ENCODE assay signal across 8 cellular contexts in genomic region chr9:35829084-35829763, GRCh38. TPM values are rescaled to one million over a fixed set of nuclear protein-coding genes. Genes with fewer than 3 reads are reported as not detected.
DNase-seq lines count a peak whose midpoint lies in the region; ATAC-seq, FAIRE-seq and TF ChIP-seq lines count a peak whose summit lies in the region.

A gene with protein sequence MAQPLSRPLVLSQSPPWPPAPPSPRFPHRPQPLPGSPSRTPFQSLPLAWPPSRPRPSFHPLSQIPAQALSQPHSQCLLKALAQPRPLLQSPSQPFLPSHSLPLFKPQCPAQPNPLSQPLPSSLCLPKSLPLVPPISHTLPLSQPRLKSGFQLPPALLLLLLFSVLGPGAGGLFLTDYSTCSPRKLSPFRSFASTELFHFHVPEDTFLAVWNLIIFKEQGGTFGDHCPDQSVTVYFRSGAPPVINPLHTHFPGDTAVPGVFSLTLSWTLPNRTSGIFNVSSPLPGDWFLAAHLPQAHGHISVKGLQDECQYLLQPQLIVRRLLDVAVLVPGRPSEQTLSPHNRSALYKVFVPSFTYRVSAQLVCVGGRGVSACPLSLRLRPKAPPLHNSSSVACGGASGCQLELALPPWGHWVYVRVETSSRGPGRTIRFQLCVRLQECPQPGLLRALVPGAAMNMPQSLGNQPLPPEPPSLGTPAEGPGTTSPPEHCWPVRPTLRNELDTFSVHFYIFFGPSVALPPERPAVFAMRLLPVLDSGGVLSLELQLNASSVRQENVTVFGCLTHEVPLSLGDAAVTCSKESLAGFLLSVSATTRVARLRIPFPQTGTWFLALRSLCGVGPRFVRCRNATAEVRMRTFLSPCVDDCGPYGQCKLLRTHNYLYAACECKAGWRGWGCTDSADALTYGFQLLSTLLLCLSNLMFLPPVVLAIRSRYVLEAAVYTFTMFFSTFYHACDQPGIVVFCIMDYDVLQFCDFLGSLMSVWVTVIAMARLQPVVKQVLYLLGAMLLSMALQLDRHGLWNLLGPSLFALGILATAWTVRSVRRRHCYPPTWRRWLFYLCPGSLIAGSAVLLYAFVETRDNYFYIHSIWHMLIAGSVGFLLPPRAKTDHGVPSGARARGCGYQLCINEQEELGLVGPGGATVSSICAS (plus strand): TSS chr9:35829228. CDS start chr9:35829448, 220 bp downstream.

- H3K27me3 ChIP-seq in RWPE2 (ENCODE audit: insufficient read depth, poor library complexity, severe bottlenecking), result no peaks in the 10 kb centered on the region

- H3K36me3 ChIP-seq in RWPE2 (ENCODE audit: low read depth), result no peaks in the 10 kb centered on the region

- no peaks in the 10 kb centered on the region for H3K36me3 Mint-ChIP-seq in neural crest cell (ENCODE audit: low read depth)

- H3K4me3 ChIP-seq in RWPE2 (ENCODE audit: severe bottlenecking) (peak within 1 kb of the TSS; percentile 67), foreskin fibroblast (ENCODE audit: low read depth in 1 of 2, low read length in 2 of 2) (peak within 1 kb of the TSS; percentile 64 to 71)

- peak within 1 kb of the TSS; percentile 23 for H3K27ac ChIP-seq in RWPE2 (ENCODE audit: poor library complexity, severe bottlenecking)

- H3K4me3 Mint-ChIP-seq in neural crest cell, result peak within 1 kb of the TSS; percentile 89
- H3K4me3 Mint-ChIP-seq in stimulated activated naive CD8-positive, alpha-beta T cell treated with anti-CD3 and anti-CD28 coated beads, Interleukin-15, amount 100 ng/mL, for 72 hours, result peak within 1 kb of the TSS; percentile 92 to 94

- ATAC-seq in RWPE2 (ENCODE audit: low read depth), result peak; percentile 89
- peak; percentile 91 for ATAC-seq in stimulated activated naive CD8-positive, alpha-beta T cell treated with anti-CD3 and anti-CD28 coated beads, Interleukin-15, amount 100 ng/mL, for 72 hours

- no peak for TF ChIP-seq POLR2A in H54 (IDR thresholded peaks at IDR 0.05; ENCODE audit: low read depth, low read length)

- no peaks in the 10 kb centered on the region for H3K9me3 Mint-ChIP-seq in neural crest cell
- no peaks in the 10 kb centered on the region for H3K9me3 Mint-ChIP-seq in stimulated activated naive CD8-positive, alpha-beta T cell treated with anti-CD3 and anti-CD28 coated beads, Interleukin-15, amount 100 ng/mL, for 72 hours

- peak; percentile 54 for DNase-seq in DMS53 treated with DMSO at 0.1 percent for 48 hours (lab: John Stamatoyannopoulos, UW; ENCODE audit: unreplicated experiment)
- peak; percentile 82 for DNase-seq in H54 (ENCODE audit: insufficient read length, low spot score)
- peak; percentile 90 for DNase-seq in M059J (ENCODE audit: low read depth)
- peak; percentile 95 for DNase-seq in RWPE2 (ENCODE audit: low spot score)
- DNase-seq in activated effector memory CD4-positive, alpha-beta T cell treated with anti-CD3 and anti-CD28 coated beads, Interleukin-2, amount 50 U/mL, for 16 hours, result peak; percentile 97
- peak; percentile 87 to 97 for DNase-seq in foreskin fibroblast
- peak; percentile 86 for DNase-seq in neural crest cell (ENCODE audit: low read depth, low spot score)
- DNase-seq in stimulated activated naive CD8-positive, alpha-beta T cell treated with anti-CD3 and anti-CD28 coated beads, Interleukin-15, amount 100 ng/mL, for 72 hours, result peak; percentile 83 to 85

- no peak for TF ChIP-seq CTCF in RWPE2 (IDR thresholded peaks at IDR 0.05; ENCODE audit: poor library complexity, severe bottlenecking)
- no peak for TF ChIP-seq CTCF in foreskin fibroblast (IDR thresholded peaks at IDR 0.05; ENCODE audit: low read depth, low read length)
- no peak for TF ChIP-seq CTCF in neural crest cell (conservative IDR thresholded peaks at IDR 0.05)

- FAIRE-seq in H54 (lab: Jason Lieb, UNC), result no peak

- H3K27me3 Mint-ChIP-seq in neural crest cell (ENCODE audit: low read depth), result no peaks in the 10 kb centered on the region
- peaks cover 12% of the 10 kb centered on the region for H3K27me3 Mint-ChIP-seq in stimulated activated naive CD8-positive, alpha-beta T cell treated with anti-CD3 and anti-CD28 coated beads, Interleukin-15, amount 100 ng/mL, for 72 hours

- peaks cover 49% of the 10 kb centered on the region for H3K4me1 Mint-ChIP-seq in neural crest cell
- peaks cover 43% of the 10 kb centered on the region for H3K4me1 Mint-ChIP-seq in stimulated activated naive CD8-positive, alpha-beta T cell treated with anti-CD3 and anti-CD28 coated beads, Interleukin-15, amount 100 ng/mL, for 72 hours

- peak within 1 kb of the TSS; percentile 89 for H3K27ac Mint-ChIP-seq in neural crest cell (ENCODE audit: unreplicated experiment)
- peak within 1 kb of the TSS; percentile 89 to 95 for H3K27ac Mint-ChIP-seq in stimulated activated naive CD8-positive, alpha-beta T cell treated with anti-CD3 and anti-CD28 coated beads, Interleukin-15, amount 100 ng/mL, for 72 hours

- no peaks in the 10 kb centered on the region for H3K9me3 ChIP-seq in RWPE2 (ENCODE audit: severe bottlenecking)

- H3K4me1 ChIP-seq in RWPE2 (ENCODE audit: insufficient read depth, poor library complexity, severe bottlenecking), result peaks cover 3% of the 10 kb centered on the region

RNA-seq across cellular contexts. Expression of the gene that starts here (rescaled TPM):
- total RNA-seq in M059J (2014; rRNA removed; shearing (Covaris generic)), result 1.9 and 4.2 TPM in 2 replicates
- total RNA-seq in neural crest cell, result 23.9 and 26.5 TPM in 2 replicates

Comparison
In these comparisons a context has a peak if more than half of its experiments do, and no peak if none do; other contexts are left out.
1. Peak in every context shown above with its lines: DNase-seq, ATAC-seq, H3K4me3 ChIP-seq and H3K27ac ChIP-seq.